Comparison of ENCODE assay signal across 28 cellular contexts in the genomic region with DNA sequence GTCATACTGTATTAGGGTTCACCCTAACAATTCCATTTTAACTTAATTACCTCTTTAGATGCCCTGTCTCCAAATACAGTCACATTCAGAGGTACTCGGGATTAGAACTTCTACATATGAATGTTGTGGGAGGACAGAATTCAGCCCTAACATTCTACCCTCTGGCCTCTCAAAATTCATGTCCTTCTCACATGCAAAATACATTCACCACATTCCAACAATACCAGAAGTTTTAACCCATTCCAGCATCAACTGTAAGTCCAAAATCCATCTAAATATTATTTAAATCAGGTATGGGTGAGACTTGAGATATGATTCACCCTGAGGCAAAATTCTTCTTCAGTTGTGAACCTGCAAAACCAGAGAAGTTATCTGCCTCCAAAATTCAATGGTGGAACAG. TPM values are rescaled to one million over a fixed set of nuclear protein-coding genes. Genes with fewer than 3 reads are reported as not detected.
"Had no signal": no experiment of that assay in that cellular context is flagged by ENCODE, and none has a peak within 500 bp of the region (broad histone marks: within the 10 kb centered on the region; RNA-seq: fewer than 3 reads in every experiment).

No MANE protein-coding gene starts in this region.

- H3K27me3 ChIP-seq: body of pancreas, cardiac muscle cell, upper lobe of left lung had no signal

- H3K9me3 ChIP-seq: body of pancreas had no signal

- H3K4me3 Mint-ChIP-seq: activated CD4-positive, alpha-beta memory T cell treated with anti-CD3 and anti-CD28 coated beads for 36 hours; activated naive CD4-positive, alpha-beta T cell treated with anti-CD3 and anti-CD28 coated beads for 36 hours; activated T-cell treated with anti-CD3 and anti-CD28 coated beads, Interleukin-2, amount 50 U/mL, for 72 hours; dendritic cell treated with granulocyte-macrophage colony-stimulating factor and Interleukin-4, amounts not matched to agents 40 ng/mL and 50 ng/mL, for 4 days; immature natural killer cell; stimulated activated naive B cell treated with anti-CD40 and anti-IgM and Interleukin-4, amounts not matched to agents 10 μg/mL and 1 μg/mL and 100 μg/mL, for 72 hours; T-helper 1 cell treated with Interleukin-12 subunit alpha and Interleukin-12 subunit beta and Interleukin-4 antibody, amounts not matched to agents 30 μg/mL and 1 μg/mL, for 36 hours had no signal

- H3K4me3 ChIP-seq: body of pancreas, cardiac muscle cell, lower lobe of right lung, smooth muscle cell, thoracic aorta, upper lobe of left lung had no signal

- H3K27ac ChIP-seq: body of pancreas, cardiac muscle cell, lower lobe of right lung, thoracic aorta, upper lobe of left lung had no signal

- H3K36me3 ChIP-seq: cardiac muscle cell, lower lobe of right lung, thoracic aorta, upper lobe of left lung had no signal

- H3K27ac Mint-ChIP-seq: activated CD4-positive, alpha-beta memory T cell treated with anti-CD3 and anti-CD28 coated beads for 36 hours; activated T-cell treated with anti-CD3 and anti-CD28 coated beads, Interleukin-2, amount 50 U/mL, for 72 hours; dendritic cell treated with granulocyte-macrophage colony-stimulating factor and Interleukin-4, amounts not matched to agents 40 ng/mL and 50 ng/mL, for 4 days; stimulated activated naive B cell treated with anti-CD40 and anti-IgM and Interleukin-4, amounts not matched to agents 10 μg/mL and 1 μg/mL and 100 μg/mL, for 72 hours; T-helper 1 cell treated with Interleukin-12 subunit alpha and Interleukin-12 subunit beta and Interleukin-4 antibody, amounts not matched to agents 30 μg/mL and 1 μg/mL, for 36 hours had no signal

- ATAC-seq: activated T-cell treated with anti-CD3 and anti-CD28 coated beads, Interleukin-2, amount 50 U/mL, for 72 hours; body of pancreas; left lobe of liver; lower lobe of right lung; sciatic nerve; stimulated activated naive B cell treated with anti-CD40 and anti-IgM and Interleukin-4, amounts not matched to agents 10 μg/mL and 1 μg/mL and 100 μg/mL, for 72 hours had no signal

- H3K4me1 ChIP-seq: body of pancreas, lower lobe of right lung, upper lobe of left lung had no signal

- H3K27me3 Mint-ChIP-seq: activated CD4-positive, alpha-beta memory T cell treated with anti-CD3 and anti-CD28 coated beads for 36 hours; stimulated activated naive B cell treated with anti-CD40 and anti-IgM and Interleukin-4, amounts not matched to agents 10 μg/mL and 1 μg/mL and 100 μg/mL, for 72 hours had no signal

- DNase-seq: activated CD4-positive, alpha-beta memory T cell treated with anti-CD3 and anti-CD28 coated beads for 36 hours; activated CD4-positive, alpha-beta T cell treated with anti-CD3 and anti-CD28 coated beads for 48 hours; activated effector memory CD4-positive, alpha-beta T cell treated with Interleukin-2 at 50 U/mL for 16 hours; activated naive CD4-positive, alpha-beta T cell treated with anti-CD3 and anti-CD28 coated beads for 36 hours; activated T-cell treated with anti-CD3 and anti-CD28 coated beads, Interleukin-2, amount 50 U/mL, for 72 hours; body of pancreas; effector CD4-positive, alpha-beta T cell; erythroblast; foreskin fibroblast; immature natural killer cell; lower lobe of right lung; nucleus accumbens; posterior cingulate gyrus; stimulated activated CD4-positive, alpha-beta T cell treated with anti-CD3 and anti-CD28 coated beads, Interleukin-15, amount 100 ng/mL, for 24 hours; stimulated activated naive B cell treated with anti-CD40 and anti-IgM and Interleukin-4, amounts not matched to agents 10 μg/mL and 1 μg/mL and 100 μg/mL, for 72 hours; upper lobe of left lung had no signal

RNA-seq across cellular contexts. Expression of gene LY9, which starts 14.5 kb away (rescaled TPM):
- total RNA-seq: cardiac muscle cell, chondrocyte, fibroblast of lung, kidney epithelial cell, myocyte, renal cortical epithelial cell, smooth muscle cell had no signal

RNA-seq across cellular contexts. Expression of gene CD244, which starts 52.2 kb away (rescaled TPM):
- total RNA-seq: cardiac muscle cell, chondrocyte, fibroblast of lung, kidney epithelial cell, myocyte, renal cortical epithelial cell had no signal
